1 cellular context compared by ENCODE assay signal in the genomic region with DNA sequence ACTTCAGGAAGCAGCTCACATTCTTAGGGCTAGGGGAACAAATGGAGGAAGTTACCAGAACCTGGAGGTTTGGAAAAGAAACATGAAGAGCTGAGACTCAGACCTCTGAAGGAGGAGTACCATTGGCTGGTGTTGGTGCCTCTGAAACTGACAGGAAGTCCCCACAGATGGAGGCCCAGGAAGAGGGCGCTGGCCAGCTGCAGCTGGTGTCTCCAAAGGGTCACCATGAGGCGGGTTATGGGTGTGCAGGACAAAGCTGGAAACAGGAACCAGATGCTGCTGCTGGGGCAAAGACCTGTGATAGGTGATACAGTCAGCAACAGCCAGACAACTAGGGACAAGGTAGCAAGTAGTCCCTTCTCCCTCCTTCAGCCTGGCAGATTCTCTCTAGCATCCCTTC.
TF ChIP-seq lines count a peak whose summit lies in the region.

No MANE protein-coding gene starts in this region.

TF ChIP-seq in K562, 482 proteins besides CTCF, POLR2A, EP300 and RAD21 (continued from another document):
- TF ChIP-seq, protein P1, sequence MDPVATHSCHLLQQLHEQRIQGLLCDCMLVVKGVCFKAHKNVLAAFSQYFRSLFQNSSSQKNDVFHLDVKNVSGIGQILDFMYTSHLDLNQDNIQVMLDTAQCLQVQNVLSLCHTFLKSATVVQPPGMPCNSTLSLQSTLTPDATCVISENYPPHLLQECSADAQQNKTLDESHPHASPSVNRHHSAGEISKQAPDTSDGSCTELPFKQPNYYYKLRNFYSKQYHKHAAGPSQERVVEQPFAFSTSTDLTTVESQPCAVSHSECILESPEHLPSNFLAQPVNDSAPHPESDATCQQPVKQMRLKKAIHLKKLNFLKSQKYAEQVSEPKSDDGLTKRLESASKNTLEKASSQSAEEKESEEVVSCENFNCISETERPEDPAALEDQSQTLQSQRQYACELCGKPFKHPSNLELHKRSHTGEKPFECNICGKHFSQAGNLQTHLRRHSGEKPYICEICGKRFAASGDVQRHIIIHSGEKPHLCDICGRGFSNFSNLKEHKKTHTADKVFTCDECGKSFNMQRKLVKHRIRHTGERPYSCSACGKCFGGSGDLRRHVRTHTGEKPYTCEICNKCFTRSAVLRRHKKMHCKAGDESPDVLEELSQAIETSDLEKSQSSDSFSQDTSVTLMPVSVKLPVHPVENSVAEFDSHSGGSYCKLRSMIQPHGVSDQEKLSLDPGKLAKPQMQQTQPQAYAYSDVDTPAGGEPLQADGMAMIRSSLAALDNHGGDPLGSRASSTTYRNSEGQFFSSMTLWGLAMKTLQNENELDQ (CRISPR knock-in tag; IDR thresholded peaks at IDR 0.05; ENCODE audit: borderline replicate concordance): no peak
- no peak for TF ChIP-seq ERF (CRISPR knock-in tag; IDR thresholded peaks at IDR 0.05)
- no peak for TF ChIP-seq DNMT1 (IDR thresholded peaks at IDR 0.05)
- TF ChIP-seq, protein P2, sequence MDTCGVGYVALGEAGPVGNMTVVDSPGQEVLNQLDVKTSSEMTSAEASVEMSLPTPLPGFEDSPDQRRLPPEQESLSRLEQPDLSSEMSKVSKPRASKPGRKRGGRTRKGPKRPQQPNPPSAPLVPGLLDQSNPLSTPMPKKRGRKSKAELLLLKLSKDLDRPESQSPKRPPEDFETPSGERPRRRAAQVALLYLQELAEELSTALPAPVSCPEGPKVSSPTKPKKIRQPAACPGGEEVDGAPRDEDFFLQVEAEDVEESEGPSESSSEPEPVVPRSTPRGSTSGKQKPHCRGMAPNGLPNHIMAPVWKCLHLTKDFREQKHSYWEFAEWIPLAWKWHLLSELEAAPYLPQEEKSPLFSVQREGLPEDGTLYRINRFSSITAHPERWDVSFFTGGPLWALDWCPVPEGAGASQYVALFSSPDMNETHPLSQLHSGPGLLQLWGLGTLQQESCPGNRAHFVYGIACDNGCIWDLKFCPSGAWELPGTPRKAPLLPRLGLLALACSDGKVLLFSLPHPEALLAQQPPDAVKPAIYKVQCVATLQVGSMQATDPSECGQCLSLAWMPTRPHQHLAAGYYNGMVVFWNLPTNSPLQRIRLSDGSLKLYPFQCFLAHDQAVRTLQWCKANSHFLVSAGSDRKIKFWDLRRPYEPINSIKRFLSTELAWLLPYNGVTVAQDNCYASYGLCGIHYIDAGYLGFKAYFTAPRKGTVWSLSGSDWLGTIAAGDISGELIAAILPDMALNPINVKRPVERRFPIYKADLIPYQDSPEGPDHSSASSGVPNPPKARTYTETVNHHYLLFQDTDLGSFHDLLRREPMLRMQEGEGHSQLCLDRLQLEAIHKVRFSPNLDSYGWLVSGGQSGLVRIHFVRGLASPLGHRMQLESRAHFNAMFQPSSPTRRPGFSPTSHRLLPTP (IDR thresholded peaks at IDR 0.05; ENCODE audit: borderline replicate concordance, extremely low read depth, insufficient read length): no peak
- no peak for TF ChIP-seq DLX4 (CRISPR knock-in tag; IDR thresholded peaks at IDR 0.05)
- no peak for TF ChIP-seq SMARCE1 (IDR thresholded peaks at IDR 0.05)
- no peak for TF ChIP-seq MCM3 (IDR thresholded peaks at IDR 0.05)
- no peak for TF ChIP-seq FUS (optimal IDR thresholded peaks at IDR 0.05; ENCODE audit: low read depth, low read length)
- TF ChIP-seq DDX20 (tag; IDR thresholded peaks at IDR 0.05; ENCODE audit: low read depth): no peak
- TF ChIP-seq RFX5 (IDR thresholded peaks at IDR 0.05; ENCODE audit: low read depth, low read length): no peak
- no peak for TF ChIP-seq KLF6 (CRISPR knock-in tag; IDR thresholded peaks at IDR 0.05; ENCODE audit: borderline replicate concordance)
